ENCODE assay signal across 25 cellular contexts in genomic region chr20:42902519-42902908, GRCh38.
"Had no signal": no experiment of that assay in that cellular context is flagged by ENCODE, and none has a peak within 500 bp of the region (broad histone marks: within the 10 kb centered on the region; RNA-seq: fewer than 3 reads in every experiment).

No MANE protein-coding gene starts in this region.

- H3K4me1 ChIP-seq: esophagus squamous epithelium, left lung, spleen, tibial artery had no signal

- H3K36me3 ChIP-seq: esophagus squamous epithelium, left lung, neutrophil, pancreas, sigmoid colon, spleen, tibial artery had no signal

- H3K27me3 ChIP-seq: esophagus squamous epithelium, left lung, neutrophil, pancreas, sigmoid colon, spleen, testis, tibial artery had no signal

- ATAC-seq: effector memory CD8-positive, alpha-beta T cell; mucosa of descending colon; natural killer cell treated with Interleukin-12 subunit alpha and Interleukin-12 subunit beta and Interleukin-15 and Interleukin-18, amount 100 ng/mL, for 72 hours; stimulated activated memory B cell treated with anti-CD40 and anti-IgM and Interleukin-4, amounts not matched to agents 10 μg/mL and 1 μg/mL and 100 μg/mL, for 72 hours; stimulated activated naive CD8-positive, alpha-beta T cell treated with anti-CD3 and anti-CD28 coated beads, Interleukin-15, Interleukin-2, amounts not matched to agents 100 U/mL and 50 U/mL, for 24 hours had no signal

- H3K27ac ChIP-seq: esophagus squamous epithelium, neutrophil, tibial artery had no signal

- H3K9me3 ChIP-seq: esophagus squamous epithelium, left lung, mucosa of descending colon, neutrophil, pancreas, sigmoid colon, spleen, testis, tibial artery had no signal

- FAIRE-seq: endometrium, kidney, pancreas, urothelium cell line had no signal

- DNase-seq: cerebellar nuclear complex; cortex of kidney; effector memory CD8-positive, alpha-beta T cell; erythroblast; esophagus squamous epithelium; foreskin melanocyte; glutamatergic neuron; kidney; left lung; mesenchymal stem cell; mucosa of descending colon; naive B cell; spleen; stimulated activated CD4-positive, alpha-beta T cell treated with anti-CD3 and anti-CD28 coated beads, Interleukin-4, amount 100 ng/mL, for 4 hours; stimulated activated naive CD8-positive, alpha-beta T cell treated with anti-CD3 and anti-CD28 coated beads, Interleukin-15, Interleukin-2, amounts not matched to agents 100 U/mL and 50 U/mL, for 24 hours; substantia nigra had no signal

- H3K4me3 ChIP-seq: esophagus squamous epithelium, left lung, mucosa of descending colon, pancreas, sigmoid colon, spleen, testis, tibial artery had no signal
